ENCODE assay signal across 19 cellular contexts in the genomic region with DNA sequence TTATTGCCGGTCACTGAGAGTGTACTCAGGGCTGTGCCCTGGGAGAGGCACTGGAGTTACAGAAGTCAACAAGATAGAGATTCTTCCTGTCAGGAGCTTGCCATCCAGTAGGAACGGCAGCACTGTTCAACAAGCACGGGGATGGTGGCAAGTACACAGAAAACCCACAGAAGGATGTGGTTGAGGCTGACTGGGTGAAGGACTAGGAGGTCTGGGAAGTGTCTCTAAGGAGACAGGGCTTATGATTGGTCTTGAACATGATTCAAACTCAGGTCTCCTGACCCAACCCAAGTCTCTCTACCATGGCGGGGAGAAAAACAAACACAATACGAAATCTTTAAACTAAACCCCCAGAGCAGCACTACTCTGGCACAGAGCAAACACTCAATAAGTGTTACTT. TPM values are rescaled to one million over a fixed set of nuclear protein-coding genes. Genes with fewer than 3 reads are reported as not detected.
A peak's percentile ranks its signal among the peaks of the same experiment; 100 is the strongest.
DNase-seq lines count a peak whose midpoint lies in the region; ATAC-seq and FAIRE-seq lines count a peak whose summit lies in the region.
"Had no signal": no experiment of that assay in that cellular context is flagged by ENCODE, and none has a peak within 500 bp of the region (broad histone marks: within the 10 kb centered on the region; RNA-seq: fewer than 3 reads in every experiment).

No MANE protein-coding gene starts in this region.

- no peaks in the 10 kb centered on the region for H3K4me1 ChIP-seq in small intestine (ENCODE audit: control insufficient read depth in 2 of 2, insufficient read depth in 1 of 2, low read depth in 1 of 2, low read length in 1 of 2)
- H3K4me1 ChIP-seq: Caco-2, HAP-1 had no signal

- H3K36me3 ChIP-seq in small intestine (ENCODE audit: control insufficient read depth in 2 of 2, insufficient read depth in 2 of 2, low read length in 2 of 2) (no peaks in the 10 kb centered on the region), MG63 (no peaks in the 10 kb centered on the region)
- H3K36me3 ChIP-seq: HAP-1 had no signal

- peaks cover 25% of the 10 kb centered on the region for H3K4me1 Mint-ChIP-seq in activated naive CD8-positive, alpha-beta T cell treated with anti-CD3 and anti-CD28 coated beads, Interleukin-2, amount 10 ng/mL, durations not matched to agents 7 days and 5 days
- H3K4me1 Mint-ChIP-seq in activated naive CD8-positive, alpha-beta T cell treated with anti-CD3 and anti-CD28 coated beads for 36 hours: peaks cover 10% of the 10 kb centered on the region
- peaks cover 24% of the 10 kb centered on the region for H3K4me1 Mint-ChIP-seq in T-helper 1 cell treated with Interleukin-12 subunit alpha and Interleukin-12 subunit beta and Interleukin-4 antibody, amounts not matched to agents 30 μg/mL and 1 μg/mL, for 36 hours (ENCODE audit: low read depth)
- peaks cover 16% of the 10 kb centered on the region for H3K4me1 Mint-ChIP-seq in activated T-helper 17 cell treated with anti-CD3 and anti-CD28 coated beads, Interleukin-2, amount 50 U/mL, for 72 hours

- peak overlapping the region; percentile 47 for H3K4me3 Mint-ChIP-seq in activated naive CD8-positive, alpha-beta T cell treated with anti-CD3 and anti-CD28 coated beads, Interleukin-2, amount 10 ng/mL, durations not matched to agents 7 days and 5 days
- H3K4me3 Mint-ChIP-seq in activated naive CD8-positive, alpha-beta T cell treated with anti-CD3 and anti-CD28 coated beads for 36 hours: no peak overlapping the region
- peak overlapping the region; percentile 32 for H3K4me3 Mint-ChIP-seq in T-helper 1 cell treated with Interleukin-12 subunit alpha and Interleukin-12 subunit beta and Interleukin-4 antibody, amounts not matched to agents 30 μg/mL and 1 μg/mL, for 36 hours
- peak overlapping the region; percentile 69 for H3K4me3 Mint-ChIP-seq in activated T-helper 17 cell treated with anti-CD3 and anti-CD28 coated beads, Interleukin-2, amount 50 U/mL, for 72 hours

- POLR2A ChIA-PET in activated naive CD8-positive, alpha-beta T cell treated with anti-CD3 and anti-CD28 coated beads, Interleukin-2, amount 10 ng/mL, durations not matched to agents 7 days and 5 days (lab: Charles Lee): interaction anchor here (0.8 to 2.2 kb wide), 7 partner anchors 9 to 120 kb away, joined by 3 to 22 read pairs (median 4); partner anchors contain the start of genes EIF2A, ERICH6, SELENOT and SERP1

- H3K36me3 Mint-ChIP-seq in activated naive CD8-positive, alpha-beta T cell treated with anti-CD3 and anti-CD28 coated beads, Interleukin-2, amount 10 ng/mL, durations not matched to agents 7 days and 5 days: peaks cover 5% of the 10 kb centered on the region
- H3K36me3 Mint-ChIP-seq in activated naive CD8-positive, alpha-beta T cell treated with anti-CD3 and anti-CD28 coated beads for 36 hours: no peaks in the 10 kb centered on the region
- H3K36me3 Mint-ChIP-seq in T-helper 1 cell treated with Interleukin-12 subunit alpha and Interleukin-12 subunit beta and Interleukin-4 antibody, amounts not matched to agents 30 μg/mL and 1 μg/mL, for 36 hours (ENCODE audit: low read depth): peaks cover 2% of the 10 kb centered on the region
- H3K36me3 Mint-ChIP-seq in activated T-helper 17 cell treated with anti-CD3 and anti-CD28 coated beads, Interleukin-2, amount 50 U/mL, for 72 hours (ENCODE audit: low read depth): no peaks in the 10 kb centered on the region
- H3K36me3 Mint-ChIP-seq: CD14-positive monocyte had no signal

- no peak overlapping the region for H3K4me3 ChIP-seq in small intestine (ENCODE audit: low read depth in 1 of 2, low read length in 2 of 2)
- no peak overlapping the region for H3K4me3 ChIP-seq in MG63
- H3K4me3 ChIP-seq: HAP-1 had no signal

- 61 to 76% (median 75%) methylated on average over 5 of the region's 5 CpGs for WGBS in small intestine, 3 donors

- peak overlapping the region; percentile 18 for H3K27ac Mint-ChIP-seq in activated naive CD8-positive, alpha-beta T cell treated with anti-CD3 and anti-CD28 coated beads, Interleukin-2, amount 10 ng/mL, durations not matched to agents 7 days and 5 days
- no peak overlapping the region for H3K27ac Mint-ChIP-seq in activated naive CD8-positive, alpha-beta T cell treated with anti-CD3 and anti-CD28 coated beads for 36 hours
- H3K27ac Mint-ChIP-seq in T-helper 1 cell treated with Interleukin-12 subunit alpha and Interleukin-12 subunit beta and Interleukin-4 antibody, amounts not matched to agents 30 μg/mL and 1 μg/mL, for 36 hours: peak overlapping the region; percentile 32
- H3K27ac Mint-ChIP-seq in activated T-helper 17 cell treated with anti-CD3 and anti-CD28 coated beads, Interleukin-2, amount 50 U/mL, for 72 hours: peak overlapping the region; percentile 71
- H3K27ac Mint-ChIP-seq: CD14-positive monocyte had no signal

- ATAC-seq in activated naive CD8-positive, alpha-beta T cell treated with anti-CD3 and anti-CD28 coated beads, Interleukin-2, amount 10 ng/mL, durations not matched to agents 7 days and 5 days (ENCODE audit: low read depth): peak; percentile 94
- peak; percentile 89 for ATAC-seq in activated T-helper 17 cell treated with anti-CD3 and anti-CD28 coated beads, Interleukin-2, amount 50 U/mL, for 72 hours (replicated peaks)
- ATAC-seq in GM18873 (IDR thresholded peaks at IDR 0.05; ENCODE audit: low FRiP score, unreplicated experiment): no peak

- no peaks in the 10 kb centered on the region for H3K9me3 ChIP-seq in small intestine (ENCODE audit: control insufficient read depth, low read depth)
- no peaks in the 10 kb centered on the region for H3K9me3 ChIP-seq in MG63
- H3K9me3 ChIP-seq: Caco-2, HAP-1 had no signal

- DNase-seq in activated naive CD8-positive, alpha-beta T cell treated with anti-CD3 and anti-CD28 coated beads, Interleukin-2, amount 10 ng/mL, durations not matched to agents 7 days and 5 days: peak; percentile 48
- no peak for DNase-seq in activated naive CD8-positive, alpha-beta T cell treated with anti-CD3 and anti-CD28 coated beads for 36 hours
- DNase-seq in small intestine: peak; percentile 39
- DNase-seq in SW480 (ENCODE audit: low spot score): no peak
- no peak for DNase-seq in MG63
- DNase-seq: AML-193, Caco-2, Kasumi-1, NCI-H1105 treated with DMSO at 0.1 percent for 48 hours, NCI-H1694 treated with DMSO at 0.1 percent for 48 hours, NCI-H345, NCI-H526 treated with DMSO at 0.1 percent for 48 hours, RPMI8226, SIG-M5 had no signal

- peaks cover 0 to 2% of the 10 kb centered on the region in 2 donors for H3K27me3 ChIP-seq in small intestine (ENCODE audit: control insufficient read depth in 2 of 2, insufficient read depth in 2 of 2, low read length in 2 of 2)
- H3K27me3 ChIP-seq in MG63: peaks cover 17% of the 10 kb centered on the region

- peaks cover 31% of the 10 kb centered on the region for H3K27me3 Mint-ChIP-seq in activated naive CD8-positive, alpha-beta T cell treated with anti-CD3 and anti-CD28 coated beads, Interleukin-2, amount 10 ng/mL, durations not matched to agents 7 days and 5 days
- H3K27me3 Mint-ChIP-seq in activated naive CD8-positive, alpha-beta T cell treated with anti-CD3 and anti-CD28 coated beads for 36 hours: peaks cover 29% of the 10 kb centered on the region
- H3K27me3 Mint-ChIP-seq in T-helper 1 cell treated with Interleukin-12 subunit alpha and Interleukin-12 subunit beta and Interleukin-4 antibody, amounts not matched to agents 30 μg/mL and 1 μg/mL, for 36 hours (ENCODE audit: low read depth): peaks cover 46% of the 10 kb centered on the region
- H3K27me3 Mint-ChIP-seq in activated T-helper 17 cell treated with anti-CD3 and anti-CD28 coated beads, Interleukin-2, amount 50 U/mL, for 72 hours: peaks cover 5% of the 10 kb centered on the region

- no peaks in the 10 kb centered on the region for H3K9me3 Mint-ChIP-seq in activated naive CD8-positive, alpha-beta T cell treated with anti-CD3 and anti-CD28 coated beads, Interleukin-2, amount 10 ng/mL, durations not matched to agents 7 days and 5 days
- H3K9me3 Mint-ChIP-seq in activated naive CD8-positive, alpha-beta T cell treated with anti-CD3 and anti-CD28 coated beads for 36 hours: no peaks in the 10 kb centered on the region
- H3K9me3 Mint-ChIP-seq in T-helper 1 cell treated with Interleukin-12 subunit alpha and Interleukin-12 subunit beta and Interleukin-4 antibody, amounts not matched to agents 30 μg/mL and 1 μg/mL, for 36 hours: no peaks in the 10 kb centered on the region
- no peaks in the 10 kb centered on the region for H3K9me3 Mint-ChIP-seq in activated T-helper 17 cell treated with anti-CD3 and anti-CD28 coated beads, Interleukin-2, amount 50 U/mL, for 72 hours

- no peak for FAIRE-seq in small intestine (lab: Jason Lieb, UNC)

- H3K27ac ChIP-seq in small intestine (ENCODE audit: low read depth in 1 of 2, low read length in 1 of 2): no peak overlapping the region

RNA-seq across cellular contexts. Expression of gene ERICH6, which starts 37.6 kb away (rescaled TPM):
- total RNA-seq in activated naive CD8-positive, alpha-beta T cell treated with anti-CD3 and anti-CD28 coated beads, Interleukin-2, amount 10 ng/mL, durations not matched to agents 7 days and 5 days: under 1 TPM in 1 of 2 experiments, not detected in 1; 0.23 TPM
- total RNA-seq in activated naive CD8-positive, alpha-beta T cell treated with anti-CD3 and anti-CD28 coated beads for 36 hours: not detected
- total RNA-seq in activated T-helper 17 cell treated with anti-CD3 and anti-CD28 coated beads, Interleukin-2, amount 50 U/mL, for 72 hours: under 1 TPM in 1 of 2 donors, not detected in 1; 0.21 TPM
- not detected for polyA plus RNA-seq in small intestine
- 0.66 TPM in 1 of 2 replicates, not detected in the other for total RNA-seq in MG63 (2014; rRNA removed; shearing (Covaris generic); ENCODE audit: low replicate concordance)
- total RNA-seq: Caco-2 had no signal
- polyA plus RNA-seq: CD14-positive monocyte had no signal

Comparison
In these comparisons a context has a peak if more than half of its experiments do, and no peak if none do; other contexts are left out.
1. DNase-seq: peak in activated naive CD8-positive, alpha-beta T cell treated with anti-CD3 and anti-CD28 coated beads, Interleukin-2, amount 10 ng/mL, durations not matched to agents 7 days and 5 days (single experiment) and small intestine (single experiment); none in activated naive CD8-positive, alpha-beta T cell treated with anti-CD3 and anti-CD28 coated beads for 36 hours (single experiment), SW480 (single experiment) and MG63 (single experiment).